Comparison of ENCODE assay signal across 9 cellular contexts in the genomic region with DNA sequence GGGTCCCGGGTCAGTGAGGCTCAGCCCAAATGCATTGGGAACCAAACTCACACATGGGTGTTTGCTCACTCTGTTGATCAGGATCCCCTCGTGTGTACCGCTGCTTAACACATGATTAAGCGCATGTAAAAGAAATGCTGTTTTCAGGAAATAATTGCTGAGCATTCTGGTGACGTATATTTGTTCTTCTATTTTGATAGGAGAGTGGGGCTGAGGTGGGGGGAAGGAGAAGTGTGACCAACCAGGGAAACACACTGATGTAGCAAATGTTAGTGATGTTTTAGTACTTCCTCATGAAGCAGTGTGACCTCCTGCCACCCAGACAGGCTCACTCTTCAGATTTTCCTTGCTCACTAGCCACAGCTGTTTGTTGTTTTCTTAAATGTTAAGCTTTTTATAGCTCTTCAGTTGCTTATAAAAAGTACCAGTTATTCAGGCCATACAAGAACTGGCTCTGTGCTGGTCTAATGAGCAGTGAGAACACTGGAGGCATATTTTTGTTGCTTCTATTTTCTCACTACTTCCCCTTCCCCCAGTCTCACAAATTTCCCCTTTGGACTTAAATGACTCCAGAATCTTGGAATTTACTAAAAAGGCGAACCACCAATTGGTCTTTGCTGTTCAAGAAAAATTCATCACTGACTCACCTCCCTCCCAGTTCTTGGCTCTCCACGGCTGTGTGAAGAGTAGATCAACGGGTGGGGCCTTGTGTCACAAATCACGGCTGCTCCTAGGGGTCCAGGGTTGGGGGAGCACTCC.
DNase-seq lines count a peak whose midpoint lies in the region; ATAC-seq and TF ChIP-seq lines count a peak whose summit lies in the region.
"Had no signal": no experiment of that assay in that cellular context is flagged by ENCODE, and none has a peak within 500 bp of the region (broad histone marks: within the 10 kb centered on the region; RNA-seq: fewer than 3 reads in every experiment).

No MANE protein-coding gene starts in this region.

- peak overlapping the region; percentile 62 for H3K4me3 ChIP-seq in BLaER1

- H3K4me1 Mint-ChIP-seq in dendritic cell treated with granulocyte-macrophage colony-stimulating factor and Interleukin-4, amounts not matched to agents 40 ng/mL and 50 ng/mL, for 4 days (ENCODE audit: low read depth): peaks cover 12% of the 10 kb centered on the region

- no peaks in the 10 kb centered on the region for H3K27me3 ChIP-seq in BLaER1

- no peaks in the 10 kb centered on the region for H3K36me3 Mint-ChIP-seq in dendritic cell treated with granulocyte-macrophage colony-stimulating factor and Interleukin-4, amounts not matched to agents 40 ng/mL and 50 ng/mL, for 4 days (ENCODE audit: low read depth)

- no peak overlapping the region for H3K4me3 Mint-ChIP-seq in dendritic cell treated with granulocyte-macrophage colony-stimulating factor and Interleukin-4, amounts not matched to agents 40 ng/mL and 50 ng/mL, for 4 days

- H4K20me1 ChIP-seq in BLaER1: no peaks in the 10 kb centered on the region

- H3K36me3 ChIP-seq in BLaER1: no peaks in the 10 kb centered on the region

- no peaks in the 10 kb centered on the region for H3K9me3 Mint-ChIP-seq in dendritic cell treated with granulocyte-macrophage colony-stimulating factor and Interleukin-4, amounts not matched to agents 40 ng/mL and 50 ng/mL, for 4 days

- no peak for TF ChIP-seq CTCF in omental fat pad (IDR thresholded peaks at IDR 0.05)
- TF ChIP-seq CTCF in GM13976 (IDR thresholded peaks at IDR 0.05; ENCODE audit: borderline replicate concordance, control extremely low read depth, extremely low read depth, insufficient read depth, missing control alignments): no peak

- in situ Hi-C loops in GM13976 (cut with MboI; ENCODE audit: low sequenced_read_pairs, unreplicated experiment): no loop called here

- DNase-seq in NOMO-1 treated with dmso at 0.1 percent for 144 hours (lab: John Stamatoyannopoulos, UW; ENCODE audit: unreplicated experiment) (peak; percentile 50), omental fat pad (ENCODE audit: low spot score) (no peak), cerebellar cortex (ENCODE audit: low spot score) (no peak), SK-N-DZ (ENCODE audit: low spot score) (no peak), GM13976 (ENCODE audit: low spot score) (no peak)
- DNase-seq: DND-41 had no signal

- H3K4me2 ChIP-seq in BLaER1: peak overlapping the region; percentile 86

- peak overlapping the region; percentile 83 for H3K9ac ChIP-seq in BLaER1

- H3K27me3 Mint-ChIP-seq in dendritic cell treated with granulocyte-macrophage colony-stimulating factor and Interleukin-4, amounts not matched to agents 40 ng/mL and 50 ng/mL, for 4 days: no peaks in the 10 kb centered on the region

- H3K4me1 ChIP-seq in BLaER1: peaks cover 55% of the 10 kb centered on the region

- peak overlapping the region; percentile 48 for H3K27ac Mint-ChIP-seq in dendritic cell treated with granulocyte-macrophage colony-stimulating factor and Interleukin-4, amounts not matched to agents 40 ng/mL and 50 ng/mL, for 4 days

- H3K27ac ChIP-seq in BLaER1: peak overlapping the region; percentile 94

- intact Hi-C loops in dendritic cell treated with granulocyte-macrophage colony-stimulating factor and Interleukin-4, amounts not matched to agents 40 ng/mL and 50 ng/mL, for 4 days (cut with micrococcal nuclease): no loop called here

- no peaks in the 10 kb centered on the region for H3K9me3 ChIP-seq in BLaER1

- peak; percentile 90 for ATAC-seq in omental fat pad (ENCODE audit: low FRiP score)
- ATAC-seq in HG03354 (IDR thresholded peaks at IDR 0.05; ENCODE audit: poor library complexity, severe bottlenecking, unreplicated experiment): no peak
